ENCODE assay signal across 16 cellular contexts in genomic region chr2:53886406-53887280, GRCh38. TPM values are rescaled to one million over a fixed set of nuclear protein-coding genes. Genes with fewer than 3 reads are reported as not detected.
DNase-seq lines count a peak whose midpoint lies in the region; ATAC-seq and TF ChIP-seq lines count a peak whose summit lies in the region.
"Had no signal": no experiment of that assay in that cellular context is flagged by ENCODE, and none has a peak within 500 bp of the region (broad histone marks: within the 10 kb centered on the region; RNA-seq: fewer than 3 reads in every experiment).

No MANE protein-coding gene starts in this region.

- no peaks in the 10 kb centered on the region for H3F3A ChIP-seq in GM23338 (replicated peaks; ENCODE audit: low read depth)

- H3K27ac ChIP-seq in GM23338 (ENCODE audit: low read depth) = no peak overlapping the region
- H3K27ac ChIP-seq: SJCRH30, testis had no signal

- in situ Hi-C loops in GM13976 (cut with MboI; ENCODE audit: low sequenced_read_pairs, unreplicated experiment) = no loop called here

- peak; percentile 80 to 81 for ATAC-seq in activated T-cell treated with anti-CD3 and anti-CD28 coated beads, Interleukin-2, amount 50 U/mL, for 72 hours (replicated peaks in 1 of 2)
- peak; percentile 41 for ATAC-seq in HG03558 (IDR thresholded peaks at IDR 0.05; ENCODE audit: extremely low read depth, unreplicated experiment)
- peak; percentile 46 to 49 for ATAC-seq in stimulated activated naive B cell treated with anti-CD40 and anti-IgM and Interleukin-4, amounts not matched to agents 10 μg/mL and 1 μg/mL and 100 μg/mL, for 72 hours (replicated peaks)
- ATAC-seq in GM23338 = no peak
- ATAC-seq: WTC11 had no signal

- H4K20me1 ChIP-seq in GM23338 (replicated peaks; ENCODE audit: insufficient read depth) = peaks cover 4% of the 10 kb centered on the region; the same call in 1 of the 2 replicates

- H3K79me2 ChIP-seq in GM23338 (replicated peaks; ENCODE audit: insufficient read depth) = no peaks in the 10 kb centered on the region

- peak overlapping the region in 1 of 2 donors; percentile 4 for H3K4me3 Mint-ChIP-seq in activated T-cell treated with anti-CD3 and anti-CD28 coated beads, Interleukin-2, amount 50 U/mL, for 72 hours
- no peak overlapping the region for H3K4me3 Mint-ChIP-seq in activated naive CD8-positive, alpha-beta T cell treated with anti-CD3 and anti-CD28 coated beads for 36 hours
- no peak overlapping the region for H3K4me3 Mint-ChIP-seq in stimulated activated naive B cell treated with anti-CD40 and anti-IgM and Interleukin-4, amounts not matched to agents 10 μg/mL and 1 μg/mL and 100 μg/mL, for 72 hours
- H3K4me3 Mint-ChIP-seq in GM23338 = no peak overlapping the region
- H3K4me3 Mint-ChIP-seq: activated naive CD4-positive, alpha-beta T cell treated with anti-CD3 and anti-CD28 coated beads, Interleukin-2, amount 10 ng/mL, durations not matched to agents 7 days and 5 days; CD14-positive monocyte; WTC11 had no signal

- H3K27me3 ChIP-seq in GM23338 (ENCODE audit: insufficient read depth) = no peaks in the 10 kb centered on the region
- H3K27me3 ChIP-seq: SJCRH30, testis had no signal

- H2AFZ ChIP-seq in GM23338 = no peak overlapping the region

- H3K9me3 Mint-ChIP-seq in activated T-cell treated with anti-CD3 and anti-CD28 coated beads, Interleukin-2, amount 50 U/mL, for 72 hours = no peaks in the 10 kb centered on the region
- H3K9me3 Mint-ChIP-seq in activated naive CD8-positive, alpha-beta T cell treated with anti-CD3 and anti-CD28 coated beads for 36 hours = no peaks in the 10 kb centered on the region
- no peaks in the 10 kb centered on the region for H3K9me3 Mint-ChIP-seq in stimulated activated naive B cell treated with anti-CD40 and anti-IgM and Interleukin-4, amounts not matched to agents 10 μg/mL and 1 μg/mL and 100 μg/mL, for 72 hours
- H3K9me3 Mint-ChIP-seq in GM23338 = no peaks in the 10 kb centered on the region
- H3K9me3 Mint-ChIP-seq: activated naive CD4-positive, alpha-beta T cell treated with anti-CD3 and anti-CD28 coated beads, Interleukin-2, amount 10 ng/mL, durations not matched to agents 7 days and 5 days; CD14-positive monocyte; WTC11 had no signal

- H3K36me3 Mint-ChIP-seq in activated T-cell treated with anti-CD3 and anti-CD28 coated beads, Interleukin-2, amount 50 U/mL, for 72 hours (ENCODE audit: insufficient read depth in 2 of 2) = peaks cover 5 to 18% of the 10 kb centered on the region in 2 donors
- H3K36me3 Mint-ChIP-seq in activated naive CD8-positive, alpha-beta T cell treated with anti-CD3 and anti-CD28 coated beads for 36 hours = peaks cover 36% of the 10 kb centered on the region
- H3K36me3 Mint-ChIP-seq in stimulated activated naive B cell treated with anti-CD40 and anti-IgM and Interleukin-4, amounts not matched to agents 10 μg/mL and 1 μg/mL and 100 μg/mL, for 72 hours = peaks cover 34 to 65% of the 10 kb centered on the region in 2 donors
- peaks cover 79% of the 10 kb centered on the region for H3K36me3 Mint-ChIP-seq in GM23338 (ENCODE audit: low read depth)

- no peak overlapping the region for H3K4me2 ChIP-seq in GM23338

- H3K27me3 Mint-ChIP-seq in activated T-cell treated with anti-CD3 and anti-CD28 coated beads, Interleukin-2, amount 50 U/mL, for 72 hours (ENCODE audit: low read depth) = no peaks in the 10 kb centered on the region
- no peaks in the 10 kb centered on the region for H3K27me3 Mint-ChIP-seq in activated naive CD8-positive, alpha-beta T cell treated with anti-CD3 and anti-CD28 coated beads for 36 hours
- H3K27me3 Mint-ChIP-seq in stimulated activated naive B cell treated with anti-CD40 and anti-IgM and Interleukin-4, amounts not matched to agents 10 μg/mL and 1 μg/mL and 100 μg/mL, for 72 hours = no peaks in the 10 kb centered on the region
- peaks cover 3% of the 10 kb centered on the region for H3K27me3 Mint-ChIP-seq in GM23338 (ENCODE audit: insufficient read depth, low read depth, poor library complexity)
- H3K27me3 Mint-ChIP-seq: activated naive CD4-positive, alpha-beta T cell treated with anti-CD3 and anti-CD28 coated beads, Interleukin-2, amount 10 ng/mL, durations not matched to agents 7 days and 5 days had no signal

- no peaks in the 10 kb centered on the region for H3K4me1 ChIP-seq in GM23338 (ENCODE audit: insufficient read depth)
- H3K4me1 ChIP-seq: SJCRH30, testis had no signal

- H3K27ac Mint-ChIP-seq in activated T-cell treated with anti-CD3 and anti-CD28 coated beads, Interleukin-2, amount 50 U/mL, for 72 hours = peak overlapping the region; percentile 10
- H3K27ac Mint-ChIP-seq in activated naive CD8-positive, alpha-beta T cell treated with anti-CD3 and anti-CD28 coated beads for 36 hours = peak overlapping the region; percentile 49
- H3K27ac Mint-ChIP-seq in stimulated activated naive B cell treated with anti-CD40 and anti-IgM and Interleukin-4, amounts not matched to agents 10 μg/mL and 1 μg/mL and 100 μg/mL, for 72 hours = no peak overlapping the region
- H3K27ac Mint-ChIP-seq in GM23338 = no peak overlapping the region
- H3K27ac Mint-ChIP-seq: activated naive CD4-positive, alpha-beta T cell treated with anti-CD3 and anti-CD28 coated beads, Interleukin-2, amount 10 ng/mL, durations not matched to agents 7 days and 5 days; CD14-positive monocyte; WTC11 had no signal

- TF ChIP-seq CTCF in GM13976 (IDR thresholded peaks at IDR 0.05; ENCODE audit: borderline replicate concordance, control extremely low read depth, extremely low read depth, insufficient read depth, missing control alignments) (no peak), GM23338 (conservative IDR thresholded peaks at IDR 0.05; ENCODE audit: low read depth in 2 of 2) (no peak)

- H3K4me3 ChIP-seq in GM23338 = no peak overlapping the region
- H3K4me3 ChIP-seq: SJCRH30, testis had no signal

- H3K9me2 ChIP-seq in GM23338 (ENCODE audit: insufficient read depth) = no peaks in the 10 kb centered on the region

- H3K4me1 Mint-ChIP-seq in activated T-cell treated with anti-CD3 and anti-CD28 coated beads, Interleukin-2, amount 50 U/mL, for 72 hours (ENCODE audit: low read depth) = peaks cover 27% of the 10 kb centered on the region
- H3K4me1 Mint-ChIP-seq in activated naive CD8-positive, alpha-beta T cell treated with anti-CD3 and anti-CD28 coated beads for 36 hours = peaks cover 31% of the 10 kb centered on the region
- H3K4me1 Mint-ChIP-seq in stimulated activated naive B cell treated with anti-CD40 and anti-IgM and Interleukin-4, amounts not matched to agents 10 μg/mL and 1 μg/mL and 100 μg/mL, for 72 hours = no peaks in the 10 kb centered on the region
- no peaks in the 10 kb centered on the region for H3K4me1 Mint-ChIP-seq in GM23338
- H3K4me1 Mint-ChIP-seq: CD14-positive monocyte, WTC11 had no signal

- no peak for DNase-seq in activated T-cell treated with anti-CD3 and anti-CD28 coated beads, Interleukin-2, amount 50 U/mL, for 72 hours
- no peak for DNase-seq in activated T-cell treated with anti-CD3 and anti-CD28 coated beads, Interleukin-2, amount 50 U/mL, for 1 hour
- DNase-seq in activated naive CD8-positive, alpha-beta T cell treated with anti-CD3 and anti-CD28 coated beads for 36 hours = no peak
- DNase-seq in stimulated activated naive B cell treated with anti-CD40 and anti-IgM and Interleukin-4, amounts not matched to agents 10 μg/mL and 1 μg/mL and 100 μg/mL, for 72 hours = no peak
- DNase-seq in GM13976 (ENCODE audit: low spot score) = no peak
- DNase-seq in OCI-M2 (lab: John Stamatoyannopoulos, UW; ENCODE audit: unreplicated experiment) = no peak
- DNase-seq in GM23338 (ENCODE audit: low spot score) = no peak
- DNase-seq: activated naive CD4-positive, alpha-beta T cell treated with anti-CD3 and anti-CD28 coated beads, Interleukin-2, amount 10 ng/mL, durations not matched to agents 7 days and 5 days; NCI-H69; nucleus accumbens; retina; SJCRH30; testis had no signal

- peaks cover 55% of the 10 kb centered on the region; the same call in 1 of the 2 replicates for H3K36me3 ChIP-seq in GM23338 (ENCODE audit: insufficient read depth)

TF ChIP-seq in GM23338, 12 proteins besides CTCF, POLR2A, EP300 and RAD21 (continues in another document):
- TF ChIP-seq ZNF331 (CRISPR knock-in tag; IDR thresholded peaks at IDR 0.05; ENCODE audit: low read depth) = no peak

RNA-seq across cellular contexts. Expression of gene GPR75, which starts 26.9 kb away (rescaled TPM):
- total RNA-seq in activated T-cell treated with anti-CD3 and anti-CD28 coated beads, Interleukin-2, amount 50 U/mL, for 72 hours = 1 to 10 TPM; 1.0 to 1.2 TPM
- total RNA-seq in activated naive CD8-positive, alpha-beta T cell treated with anti-CD3 and anti-CD28 coated beads for 36 hours = 1 to 10 TPM; 1.4 to 1.8 TPM
- total RNA-seq in GM23338 (2014; rRNA removed; shearing (Covaris generic)) = 2.3 and 4.1 TPM in 2 replicates
- 0.34 and 0.47 TPM in 2 replicates for polyA plus RNA-seq in GM23338 (2016; fragmentation: Nextera tagmentation; extraction: Ambion mirVana)
- polyA plus RNA-seq: CD14-positive monocyte had no signal

Comparison
In these comparisons a context has a peak if more than half of its experiments do, and no peak if none do; other contexts are left out.
1. H3K27ac Mint-ChIP-seq: peak in activated T-cell treated with anti-CD3 and anti-CD28 coated beads, Interleukin-2, amount 50 U/mL, for 72 hours (single experiment) and activated naive CD8-positive, alpha-beta T cell treated with anti-CD3 and anti-CD28 coated beads for 36 hours (single experiment); none in stimulated activated naive B cell treated with anti-CD40 and anti-IgM and Interleukin-4, amounts not matched to agents 10 μg/mL and 1 μg/mL and 100 μg/mL, for 72 hours (single experiment) and GM23338 (single experiment).